Comparison of ENCODE assay signal across 1 cellular context in genomic region chr2:25891672-25892071, GRCh38.
TF ChIP-seq lines count a peak whose summit lies in the region.

No MANE protein-coding gene starts in this region.

TF ChIP-seq in GM23338, 12 proteins besides CTCF, POLR2A, EP300 and RAD21 (continued from another document):
- TF ChIP-seq ZNF462 (CRISPR knock-in tag; IDR thresholded peaks at IDR 0.05) (no peak), ZNF114 (CRISPR knock-in tag; IDR thresholded peaks at IDR 0.05) (no peak), STAT1 (IDR thresholded peaks at IDR 0.05; ENCODE audit: unreplicated experiment) (no peak), EZH2 (IDR thresholded peaks at IDR 0.05; ENCODE audit: low read depth, unreplicated experiment) (no peak), NANOG (IDR thresholded peaks at IDR 0.05; ENCODE audit: borderline replicate concordance) (no peak), CREB1 (CRISPR knock-in tag; IDR thresholded peaks at IDR 0.05; ENCODE audit: low read depth) (no peak)
